In the genomic region with DNA sequence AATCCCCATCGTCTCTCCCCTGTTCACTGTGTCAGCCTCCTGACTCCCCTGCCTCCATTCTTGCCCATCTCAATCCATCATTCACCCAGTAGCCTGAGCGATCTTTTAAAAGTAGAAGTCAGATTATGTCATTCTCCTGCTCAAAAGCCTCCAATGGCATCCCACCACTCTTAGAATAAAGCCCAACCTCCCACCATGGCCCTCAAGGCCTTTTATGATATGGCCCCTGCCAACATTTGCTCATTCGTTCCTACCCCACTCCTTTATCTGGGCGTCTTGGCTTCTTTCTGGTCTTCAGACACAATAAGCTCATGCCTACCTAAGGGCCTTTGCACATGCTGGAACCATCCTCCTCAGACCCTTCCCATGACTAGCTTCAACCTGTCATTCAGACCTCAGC, we compare ENCODE assay signal across 9 cellular contexts. TPM values are rescaled to one million over a fixed set of nuclear protein-coding genes. Genes with fewer than 3 reads are reported as not detected.
"Had no signal": no experiment of that assay in that cellular context is flagged by ENCODE, and none has a peak within 500 bp of the region (broad histone marks: within the 10 kb centered on the region; RNA-seq: fewer than 3 reads in every experiment).

No MANE protein-coding gene starts in this region.

- H3K9me3 Mint-ChIP-seq: IgD-negative memory B cell had no signal

- H3K4me2 ChIP-seq: KMS-11 had no signal

- H3K27ac ChIP-seq: HL-60, KMS-11 had no signal

- H3K4me3 Mint-ChIP-seq: IgD-negative memory B cell had no signal

- H3K36me3 Mint-ChIP-seq: IgD-negative memory B cell had no signal

- DNase-seq: KBM-7, KG1 had no signal

- H3K9ac ChIP-seq: KMS-11 had no signal

- ATAC-seq: HepG2, K562 had no signal

- H3K4me3 ChIP-seq: K562 had no signal

RNA-seq across cellular contexts. Expression of a gene that starts 35.5 kb away (rescaled TPM):
- total RNA-seq: HepG2, HT-29, HT1080, K562 had no signal
- polyA plus RNA-seq: HepG2, IgD-negative memory B cell, K562 had no signal
